In genomic region chr5:206406-206805, GRCh38 we compare ENCODE assay signal across 20 cellular contexts. TPM values are rescaled to one million over a fixed set of nuclear protein-coding genes. Genes with fewer than 3 reads are reported as not detected.
A peak's percentile ranks its signal among the peaks of the same experiment; 100 is the strongest.
DNase-seq lines count a peak whose midpoint lies in the region; ATAC-seq and TF ChIP-seq lines count a peak whose summit lies in the region.
"Had no signal": no experiment of that assay in that cellular context is flagged by ENCODE, and none has a peak within 500 bp of the region (broad histone marks: within the 10 kb centered on the region; RNA-seq: fewer than 3 reads in every experiment).

No MANE protein-coding gene starts in this region.

- no peak overlapping the region for H3K27ac ChIP-seq in upper lobe of right lung
- H3K27ac ChIP-seq: foreskin keratinocyte, neutrophil had no signal

- intact Hi-C loops in left cardiac atrium (cut with DNase I) (no loop called here), upper lobe of right lung (cut with DNase I) (no loop called here)

- no peaks in the 10 kb centered on the region for H3K9me3 ChIP-seq in upper lobe of right lung
- H3K9me3 ChIP-seq: neutrophil had no signal

- H3K4me1 ChIP-seq in upper lobe of right lung: no peaks in the 10 kb centered on the region
- H3K4me1 ChIP-seq: foreskin keratinocyte had no signal

- no peak for TF ChIP-seq CTCF in upper lobe of right lung (IDR thresholded peaks at IDR 0.05)

- ATAC-seq in left cardiac atrium: peak; percentile 89 to 92
- ATAC-seq in upper lobe of right lung: no peak
- ATAC-seq in GM21423 (IDR thresholded peaks at IDR 0.05; ENCODE audit: unreplicated experiment): no peak
- ATAC-seq: foreskin keratinocyte, HepG2 had no signal

- H3K4me3 ChIP-seq in upper lobe of right lung: no peak overlapping the region

- peaks cover 32% of the 10 kb centered on the region for H3K36me3 ChIP-seq in upper lobe of right lung

- no peaks in the 10 kb centered on the region for H3K27me3 ChIP-seq in upper lobe of right lung
- H3K27me3 ChIP-seq: foreskin keratinocyte, neutrophil had no signal

- DNase-seq in HT1080 (ENCODE audit: low read depth) (peak; percentile 45), astrocyte of the hippocampus (ENCODE audit: low read depth, low spot score) (peak; percentile 80), left cardiac atrium (peak; percentile 42), upper lobe of right lung (peak; percentile 25), putamen (ENCODE audit: low spot score) (no peak)
- DNase-seq in activated naive CD4-positive, alpha-beta T cell (lab: John Stamatoyannopoulos, UW): no peak
- DNase-seq: activated CD4-positive, alpha-beta T cell treated with anti-CD3 and anti-CD28 coated beads for 4 hours; activated T-cell treated with anti-CD3 and anti-CD28 coated beads, Interleukin-2, amount 50 U/mL, for 1 hour; amniotic stem cell; DMS79 treated with DMSO at 0.1 percent for 48 hours; foreskin keratinocyte; H9; NCI-H1105 treated with DMSO at 0.1 percent for 48 hours; NCI-H226; stimulated activated CD4-positive, alpha-beta T cell treated with anti-CD3 and anti-CD28 coated beads, Interleukin-12 subunit alpha, Interleukin-12 subunit beta, amount 100 ng/mL, for 4 hours; T-helper 9 cell had no signal

RNA-seq across cellular contexts. Expression of gene CCDC127, which starts 11.5 kb away (rescaled TPM):
- total RNA-seq in HT1080 (2014; rRNA removed; shearing (Covaris generic)): 4.1 and 4.2 TPM in 2 replicates
- polyA plus RNA-seq in HT1080 (2015; cell fraction: cytosol; rRNA removed): 2.7 and 3.1 TPM in 2 replicates
- polyA plus RNA-seq in HT1080 (2015; cell fraction: nucleus; rRNA removed): 3.3 and 3.9 TPM in 2 replicates
- total RNA-seq in left cardiac atrium (1 to 10 TPM; 7.8 to 9.6 TPM), upper lobe of right lung (5.5 TPM)

RNA-seq across cellular contexts. Expression of gene SDHA, which starts 11.7 kb away (rescaled TPM):
- total RNA-seq in HT1080 (2014; rRNA removed; shearing (Covaris generic)): 124 and 137 TPM in 2 replicates
- polyA plus RNA-seq in HT1080 (2015; cell fraction: cytosol; rRNA removed): 101 and 105 TPM in 2 replicates
- polyA plus RNA-seq in HT1080 (2015; cell fraction: nucleus; rRNA removed): 190 and 226 TPM in 2 replicates
- total RNA-seq in left cardiac atrium (100 to 1,000 TPM; 395 to 449 TPM), upper lobe of right lung (94.0 TPM)

RNA-seq across cellular contexts. Expression of gene LRRC14B, which starts 15.1 kb away (rescaled TPM):
- total RNA-seq in HT1080 (2014; rRNA removed; shearing (Covaris generic)): not detected in 2 replicates
- not detected in 2 replicates for polyA plus RNA-seq in HT1080 (2015; cell fraction: cytosol; rRNA removed)
- not detected in 2 replicates for polyA plus RNA-seq in HT1080 (2015; cell fraction: nucleus; rRNA removed)
- 10 to 100 TPM; 16.5 to 35.9 TPM for total RNA-seq in left cardiac atrium
- not detected for total RNA-seq in upper lobe of right lung
- total RNA-seq: dermis microvascular lymphatic vessel endothelial cell, foreskin keratinocyte, H9, HepG2 had no signal
- polyA plus RNA-seq: foreskin keratinocyte, HepG2 had no signal

Comparison
In these comparisons a context has a peak if more than half of its experiments do, and no peak if none do; other contexts are left out.
1. DNase-seq: peak in HT1080 (single experiment), astrocyte of the hippocampus (single experiment), left cardiac atrium (single experiment) and upper lobe of right lung (single experiment); none in putamen (single experiment) and activated naive CD4-positive, alpha-beta T cell (0 of 4).
2. ATAC-seq: peak in left cardiac atrium (2 of 2); none in upper lobe of right lung (single experiment) and GM21423 (single experiment).
3. RNA of gene LRRC14B, which starts 15.1 kb away (total RNA-seq): 16.5 to 35.9 TPM in left cardiac atrium; not detected in upper lobe of right lung (single experiment) and not detected in HT1080; every median in the first group is over 10 times any median in the second.